ENCODE assay signal across 23 cellular contexts in the genomic region with DNA sequence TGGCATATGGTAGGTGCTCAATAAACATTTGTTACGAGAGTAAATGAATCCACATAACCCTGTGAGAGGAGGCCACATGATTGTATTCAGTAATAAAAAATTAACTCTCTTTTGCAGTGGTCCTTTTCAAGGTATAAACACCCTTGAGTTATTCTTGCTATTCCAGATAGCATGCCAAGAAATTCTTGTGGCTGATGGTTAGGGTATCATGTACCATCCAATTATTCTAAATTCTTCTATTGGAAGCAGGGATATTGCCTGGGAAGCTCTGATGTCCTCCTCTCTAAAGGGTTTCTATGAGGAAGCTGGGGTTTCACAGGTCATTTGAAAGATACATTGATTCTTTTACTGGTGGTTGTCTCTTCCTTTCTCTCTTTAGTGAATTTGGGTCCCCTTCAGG.
"Had no signal": no experiment of that assay in that cellular context is flagged by ENCODE, and none has a peak within 500 bp of the region (broad histone marks: within the 10 kb centered on the region; RNA-seq: fewer than 3 reads in every experiment).

No MANE protein-coding gene starts in this region.

- H3K79me2 ChIP-seq: parathyroid adenoma had no signal

- H3K4me3 Mint-ChIP-seq: memory B cell; naive thymus-derived CD4-positive, alpha-beta T cell; nephron progenitor cell; stimulated activated memory B cell treated with anti-CD40 and anti-IgM and Interleukin-4, amounts not matched to agents 10 μg/mL and 1 μg/mL and 100 μg/mL, for 72 hours; stimulated activated naive CD8-positive, alpha-beta T cell treated with anti-CD3 and anti-CD28 coated beads, Interleukin-15, Interleukin-2, amounts not matched to agents 100 ng/mL and 50 ng/mL, for 24 hours had no signal

- H3K9me3 ChIP-seq: gastrocnemius medialis, left ventricle myocardium inferior, lower lobe of right lung, prostate gland, right lobe of liver, spleen, tibial artery, upper lobe of right lung had no signal

- DNase-seq: effector memory CD4-positive, alpha-beta T cell; gastrocnemius medialis; kidney; left cardiac atrium; left ventricle myocardium inferior; lower lobe of right lung; midbrain; naive thymus-derived CD4-positive, alpha-beta T cell; nephron progenitor cell; retina; right lobe of liver; spleen; stimulated activated CD4-positive, alpha-beta T cell treated with anti-CD3 and anti-CD28 coated beads, Interleukin-15, amount 100 ng/mL, for 24 hours; stimulated activated CD4-positive, alpha-beta T cell treated with anti-CD3 and anti-CD28 coated beads, Interleukin-1b, Interleukin-23, amount 100 ng/mL, for 48 hours; stimulated activated CD4-positive, alpha-beta T cell treated with anti-CD3 and anti-CD28 coated beads, Interleukin-4, amount 100 ng/mL, for 24 hours; tibial artery; upper lobe of right lung had no signal

- H3K27ac ChIP-seq: gastrocnemius medialis, left ventricle myocardium inferior, lower lobe of right lung, parathyroid adenoma, prostate gland, right lobe of liver, spleen, tibial artery, upper lobe of right lung had no signal

- H3K36me3 Mint-ChIP-seq: memory B cell; stimulated activated memory B cell treated with anti-CD40 and anti-IgM and Interleukin-4, amounts not matched to agents 10 μg/mL and 1 μg/mL and 100 μg/mL, for 72 hours had no signal

- H3K27me3 Mint-ChIP-seq: memory B cell; naive thymus-derived CD4-positive, alpha-beta T cell; stimulated activated memory B cell treated with anti-CD40 and anti-IgM and Interleukin-4, amounts not matched to agents 10 μg/mL and 1 μg/mL and 100 μg/mL, for 72 hours; stimulated activated naive CD8-positive, alpha-beta T cell treated with anti-CD3 and anti-CD28 coated beads, Interleukin-15, Interleukin-2, amounts not matched to agents 100 ng/mL and 50 ng/mL, for 24 hours had no signal

- H2AFZ ChIP-seq: parathyroid adenoma had no signal

- H3K4me3 ChIP-seq: gastrocnemius medialis, left ventricle myocardium inferior, lower lobe of right lung, prostate gland, right lobe of liver, spleen, tibial artery, upper lobe of right lung had no signal

- H3K9ac ChIP-seq: parathyroid adenoma had no signal

- H3K27ac Mint-ChIP-seq: memory B cell; naive thymus-derived CD4-positive, alpha-beta T cell; nephron progenitor cell; stimulated activated memory B cell treated with anti-CD40 and anti-IgM and Interleukin-4, amounts not matched to agents 10 μg/mL and 1 μg/mL and 100 μg/mL, for 72 hours; stimulated activated naive CD8-positive, alpha-beta T cell treated with anti-CD3 and anti-CD28 coated beads, Interleukin-15, Interleukin-2, amounts not matched to agents 100 ng/mL and 50 ng/mL, for 24 hours had no signal

- H3K4me1 Mint-ChIP-seq: memory B cell; naive thymus-derived CD4-positive, alpha-beta T cell; nephron progenitor cell; stimulated activated memory B cell treated with anti-CD40 and anti-IgM and Interleukin-4, amounts not matched to agents 10 μg/mL and 1 μg/mL and 100 μg/mL, for 72 hours had no signal

- ATAC-seq: esophagus mucosa; gastrocnemius medialis; left cardiac atrium; lower lobe of right lung; naive thymus-derived CD4-positive, alpha-beta T cell; right lobe of liver; stimulated activated memory B cell treated with anti-CD40 and anti-IgM and Interleukin-4, amounts not matched to agents 10 μg/mL and 1 μg/mL and 100 μg/mL, for 72 hours; upper lobe of right lung had no signal

- H3K36me3 ChIP-seq: gastrocnemius medialis, left ventricle myocardium inferior, lower lobe of right lung, prostate gland, right lobe of liver, spleen, tibial artery, upper lobe of right lung had no signal

- H3K27me3 ChIP-seq: gastrocnemius medialis, right lobe of liver, spleen, tibial artery, upper lobe of right lung had no signal

- H3K9me3 Mint-ChIP-seq: memory B cell; naive thymus-derived CD4-positive, alpha-beta T cell; nephron progenitor cell; stimulated activated memory B cell treated with anti-CD40 and anti-IgM and Interleukin-4, amounts not matched to agents 10 μg/mL and 1 μg/mL and 100 μg/mL, for 72 hours; stimulated activated naive CD8-positive, alpha-beta T cell treated with anti-CD3 and anti-CD28 coated beads, Interleukin-15, Interleukin-2, amounts not matched to agents 100 ng/mL and 50 ng/mL, for 24 hours had no signal

- H3K4me1 ChIP-seq: left ventricle myocardium inferior, lower lobe of right lung, prostate gland, right lobe of liver, spleen, tibial artery, upper lobe of right lung had no signal
